ENCODE assay signal across 1 cellular context in genomic region chr5:64790210-64790609, GRCh38.
TF ChIP-seq lines count a peak whose summit lies in the region.

No MANE protein-coding gene starts in this region.

TF ChIP-seq in IMR-90, 13 proteins besides CTCF, POLR2A, EP300 and RAD21:
- TF ChIP-seq MAZ (IDR thresholded peaks at IDR 0.05; ENCODE audit: borderline replicate concordance, low read depth, low read length) (no peak), NFE2L2 (IDR thresholded peaks at IDR 0.05; ENCODE audit: low read depth, low read length) (no peak), USF2 (IDR thresholded peaks at IDR 0.05; ENCODE audit: low read depth, low read length) (no peak), FOS (IDR thresholded peaks at IDR 0.05; ENCODE audit: low read depth, low read length) (no peak), RFX5 (IDR thresholded peaks at IDR 0.05; ENCODE audit: low read depth, low read length) (no peak), BHLHE40 (IDR thresholded peaks at IDR 0.05; ENCODE audit: low read depth, low read length) (no peak), MAFK (IDR thresholded peaks at IDR 0.05; ENCODE audit: low read depth, low read length) (no peak), MXI1 (IDR thresholded peaks at IDR 0.05; ENCODE audit: borderline replicate concordance, low read depth, low read length) (no peak), RCOR1 (IDR thresholded peaks at IDR 0.05; ENCODE audit: insufficient replicate concordance, low read length) (no peak)
